Comparison of ENCODE assay signal across 24 cellular contexts in genomic region chr2:37665038-37665437, GRCh38. TPM values are rescaled to one million over a fixed set of nuclear protein-coding genes. Genes with fewer than 3 reads are reported as not detected.
DNase-seq lines count a peak whose midpoint lies in the region; ATAC-seq, FAIRE-seq and TF ChIP-seq lines count a peak whose summit lies in the region.
"Had no signal": no experiment of that assay in that cellular context is flagged by ENCODE, and none has a peak within 500 bp of the region (broad histone marks: within the 10 kb centered on the region; RNA-seq: fewer than 3 reads in every experiment).

No MANE protein-coding gene starts in this region.

- no peak for FAIRE-seq in astrocyte (lab: Jason Lieb, UNC)
- FAIRE-seq: G401.6, HepG2, RCC 7860 had no signal

- peaks cover 19% of the 10 kb centered on the region for H3K36me3 Mint-ChIP-seq in astrocyte (ENCODE audit: low read depth, unreplicated experiment)
- H3K36me3 Mint-ChIP-seq in natural killer cell, result no peaks in the 10 kb centered on the region
- H3K36me3 Mint-ChIP-seq in type B pancreatic cell, result peaks cover 32% of the 10 kb centered on the region

- H3K4me2 ChIP-seq in astrocyte (ENCODE audit: low read length), result peak overlapping the region; percentile 35

- H3K27ac Mint-ChIP-seq in astrocyte (ENCODE audit: unreplicated experiment) (no peak overlapping the region), natural killer cell (peak overlapping the region; percentile 91 to 96), type B pancreatic cell (peak overlapping the region; percentile 42)
- H3K27ac Mint-ChIP-seq: nephron had no signal

- TF ChIP-seq CTCF in heart right ventricle (IDR thresholded peaks at IDR 0.05) (no peak), astrocyte (IDR thresholded peaks at IDR 0.05; ENCODE audit: insufficient read depth, low read depth, low read length) (no peak), natural killer cell (IDR thresholded peaks at IDR 0.05) (no peak), type B pancreatic cell (conservative IDR thresholded peaks at IDR 0.05) (no peak)

- H3K4me3 ChIP-seq in heart right ventricle (no peak overlapping the region), astrocyte (ENCODE audit: insufficient read depth, low read depth, low read length) (no peak overlapping the region)
- H3K4me3 ChIP-seq: lung, right lobe of liver, thyroid gland had no signal

- DNase-seq in heart right ventricle (no peak), left ventricle myocardium superior (no peak), astrocyte (ENCODE audit: low read depth) (no peak), natural killer cell (no peak), type B pancreatic cell (ENCODE audit: extremely low spot score, unreplicated experiment) (no peak)
- no peak for DNase-seq in activated CD4-positive, alpha-beta T cell treated with anti-CD3 and anti-CD28 coated beads, Interleukin-2, amount 50 U/mL, for 1 hour
- DNase-seq: ACHN; activated B cell treated with CpG ODN at 0.5 μM for 24 hours; activated CD8-positive, alpha-beta memory T cell treated with anti-CD3 and anti-CD28 coated beads, Interleukin-2, amount 10 ng/mL, durations not matched to agents 7 days and 5 days; activated naive CD4-positive, alpha-beta T cell treated with anti-CD3 and anti-CD28 coated beads, Interleukin-2, amount 50 U/mL, for 16 hours; effector CD8-positive, alpha-beta T cell; HCEC 1CT; NCI-H1092 treated with DMSO at 0.1 percent for 48 hours; NCI-H2171 treated with DMSO at 0.1 percent for 48 hours; right lobe of liver; stimulated activated CD4-positive, alpha-beta T cell treated with anti-CD3 and anti-CD28 coated beads, Interleukin-2, amount 100 ng/mL, for 48 hours; thyroid gland had no signal

- peaks cover 0 to 34% (median 0%) of the 10 kb centered on the region in 9 donors for H3K36me3 ChIP-seq in heart right ventricle
- peaks cover 46% of the 10 kb centered on the region for H3K36me3 ChIP-seq in astrocyte (ENCODE audit: insufficient read depth, low read length)
- H3K36me3 ChIP-seq: right lobe of liver, thyroid gland had no signal

- H3K9me3 ChIP-seq in heart right ventricle, result no peaks in the 10 kb centered on the region
- no peaks in the 10 kb centered on the region for H3K9me3 ChIP-seq in astrocyte (ENCODE audit: insufficient read depth, low read depth, low read length)
- H3K9me3 ChIP-seq: right lobe of liver, thyroid gland had no signal

- H3K27me3 Mint-ChIP-seq in astrocyte (ENCODE audit: low read depth, unreplicated experiment), result no peaks in the 10 kb centered on the region
- H3K27me3 Mint-ChIP-seq in natural killer cell (ENCODE audit: low read depth in 2 of 2), result no peaks in the 10 kb centered on the region
- no peaks in the 10 kb centered on the region for H3K27me3 Mint-ChIP-seq in type B pancreatic cell
- H3K27me3 Mint-ChIP-seq: activated B cell treated with CpG ODN at 0.5 μM for 24 hours; activated CD8-positive, alpha-beta memory T cell treated with anti-CD3 and anti-CD28 coated beads, Interleukin-2, amount 10 ng/mL, durations not matched to agents 7 days and 5 days had no signal

- no peak overlapping the region for H2AFZ ChIP-seq in astrocyte (ENCODE audit: low read depth, low read length)

- no peaks in the 10 kb centered on the region for H3K9me3 Mint-ChIP-seq in astrocyte (ENCODE audit: unreplicated experiment)
- no peaks in the 10 kb centered on the region for H3K9me3 Mint-ChIP-seq in natural killer cell
- H3K9me3 Mint-ChIP-seq in type B pancreatic cell, result no peaks in the 10 kb centered on the region
- H3K9me3 Mint-ChIP-seq: activated B cell treated with CpG ODN at 0.5 μM for 24 hours, nephron had no signal

- H3K4me1 ChIP-seq in heart right ventricle, result peaks cover 6 to 99% (median 95%) of the 10 kb centered on the region in 9 donors
- H3K4me1 ChIP-seq in astrocyte (ENCODE audit: insufficient read depth, low read length), result peaks cover 46% of the 10 kb centered on the region

- H4K20me1 ChIP-seq in astrocyte (ENCODE audit: insufficient read depth, low read length), result peaks cover 99% of the 10 kb centered on the region

- H3K79me2 ChIP-seq in astrocyte (ENCODE audit: insufficient read depth, low read length), result peaks cover 100% of the 10 kb centered on the region

- no peak overlapping the region for H3K9ac ChIP-seq in astrocyte (ENCODE audit: low read length)

- peak overlapping the region in 9 of 10 donors; percentile 36 to 100 (median 98) for H3K27ac ChIP-seq in heart right ventricle
- no peak overlapping the region for H3K27ac ChIP-seq in astrocyte (ENCODE audit: low read depth, low read length)
- H3K27ac ChIP-seq: right lobe of liver, thyroid gland had no signal

- intact Hi-C loops in heart right ventricle (cut with DNase I), result loop anchor here in 2 of 10 donors (10.0 kb wide), 2 partner anchors 130 to 250 kb away; no protein-coding TSS in a partner anchor
- intact Hi-C loops in left ventricle myocardium superior (cut with micrococcal nuclease), result loop anchor here (10.0 kb wide), 1 partner anchor 170 kb away; no protein-coding TSS in a partner anchor
- intact Hi-C loops in natural killer cell (cut with micrococcal nuclease), result no loop called here

- H3K27me3 ChIP-seq in heart right ventricle (no peaks in the 10 kb centered on the region), astrocyte (ENCODE audit: insufficient read depth, low read length) (no peaks in the 10 kb centered on the region)
- H3K27me3 ChIP-seq: right lobe of liver, thyroid gland had no signal

- peak overlapping the region; percentile 48 for H3K4me3 Mint-ChIP-seq in astrocyte (ENCODE audit: unreplicated experiment)
- peak overlapping the region; percentile 59 for H3K4me3 Mint-ChIP-seq in natural killer cell
- no peak overlapping the region for H3K4me3 Mint-ChIP-seq in type B pancreatic cell
- H3K4me3 Mint-ChIP-seq: activated B cell treated with CpG ODN at 0.5 μM for 24 hours; activated CD8-positive, alpha-beta memory T cell treated with anti-CD3 and anti-CD28 coated beads, Interleukin-2, amount 10 ng/mL, durations not matched to agents 7 days and 5 days; nephron had no signal

- WGBS in heart right ventricle, 2 donors, result 72 to 74% methylated on average over 2 of the region's 2 CpGs

- H3K4me1 Mint-ChIP-seq in astrocyte (ENCODE audit: low read depth, unreplicated experiment) (peaks cover 32% of the 10 kb centered on the region), natural killer cell (peaks cover 91% of the 10 kb centered on the region in 2 donors), type B pancreatic cell (ENCODE audit: unreplicated experiment) (peaks cover 27% of the 10 kb centered on the region)

- ATAC-seq in heart right ventricle (no peak), left ventricle myocardium superior (no peak), natural killer cell (no peak), HG02852 (IDR thresholded peaks at IDR 0.05; ENCODE audit: unreplicated experiment) (no peak), HG03045 (IDR thresholded peaks at IDR 0.05; ENCODE audit: unreplicated experiment) (no peak)
- ATAC-seq: activated CD8-positive, alpha-beta memory T cell treated with anti-CD3 and anti-CD28 coated beads, Interleukin-2, amount 10 ng/mL, durations not matched to agents 7 days and 5 days; HepG2 had no signal

RNA-seq across cellular contexts. Expression of gene CDC42EP3, which starts 6.4 kb away (rescaled TPM):
- total RNA-seq in heart right ventricle, result 100 to 1,000 TPM in 6 of 10 donors, 10 to 100 TPM in 4; 67.3 to 188 (median 143) TPM
- polyA plus RNA-seq in heart right ventricle, result 10 to 100 TPM; 28.4 to 32.9 TPM
- 89.5 TPM for total RNA-seq in left ventricle myocardium superior
- 94.3 and 102 TPM in 2 replicates for total RNA-seq in astrocyte
- 100 to 1,000 TPM in 1 of 3 donors, 10 to 100 TPM in 2; 73.9 to 105 (median 84.6) TPM for total RNA-seq in natural killer cell
- total RNA-seq in type B pancreatic cell (ENCODE audit: low replicate concordance), result 43.7 and 65.4 TPM in 2 replicates
- total RNA-seq: HepG2 had no signal
